8 cellular contexts compared by ENCODE assay signal in genomic region chr1:151327903-151328674, GRCh38. TPM values are rescaled to one million over a fixed set of nuclear protein-coding genes. Genes with fewer than 3 reads are reported as not detected.
A peak's percentile ranks its signal among the peaks of the same experiment; 100 is the strongest.
DNase-seq lines count a peak whose midpoint lies in the region; ATAC-seq and FAIRE-seq lines count a peak whose summit lies in the region.

No MANE protein-coding gene starts in this region.

- no peaks in the 10 kb centered on the region for H3K9me3 Mint-ChIP-seq in activated T-cell treated with anti-CD3 and anti-CD28 coated beads, Interleukin-2, amount 50 U/mL, for 24 hours
- H3K9me3 Mint-ChIP-seq in activated naive CD8-positive, alpha-beta T cell treated with anti-CD3 and anti-CD28 coated beads, Interleukin-2, amount 50 U/mL, for 24 hours = no peaks in the 10 kb centered on the region

- H3K4me1 ChIP-seq in HUES48 (ENCODE audit: control insufficient read depth, insufficient read depth, low read length) = peaks cover 9% of the 10 kb centered on the region; the same call in 1 of the 2 replicates
- peaks cover 0 to 4% of the 10 kb centered on the region in 2 donors for H3K4me1 ChIP-seq in small intestine (ENCODE audit: control insufficient read depth in 2 of 2, insufficient read depth in 1 of 2, low read depth in 1 of 2, low read length in 1 of 2)

- WGBS in small intestine, 3 donors = 10 to 18% (median 17%) methylated on average over 34 of the region's 34 CpGs

- ATAC-seq in activated naive CD8-positive, alpha-beta T cell treated with anti-CD3 and anti-CD28 coated beads, Interleukin-2, amount 50 U/mL, for 24 hours = peak; percentile 13

- H3K27me3 ChIP-seq in HUES48 (ENCODE audit: control insufficient read depth, insufficient read depth, low read length) = no peaks in the 10 kb centered on the region
- no peaks in the 10 kb centered on the region for H3K27me3 ChIP-seq in small intestine (ENCODE audit: control insufficient read depth in 2 of 2, insufficient read depth in 2 of 2, low read length in 2 of 2)

- H3K27ac ChIP-seq in HUES48 (ENCODE audit: low read depth, low read length) (peak overlapping the region; percentile 63), small intestine (ENCODE audit: low read depth in 1 of 2, low read length in 1 of 2) (peak overlapping the region; percentile 36 to 81)

- peak overlapping the region; percentile 52 for H3K9ac ChIP-seq in HUES48 (ENCODE audit: low read depth, low read length)

- peak overlapping the region; percentile 89 for H3K4me3 Mint-ChIP-seq in activated T-cell treated with anti-CD3 and anti-CD28 coated beads, Interleukin-2, amount 50 U/mL, for 24 hours
- H3K4me3 Mint-ChIP-seq in activated naive CD8-positive, alpha-beta T cell treated with anti-CD3 and anti-CD28 coated beads, Interleukin-2, amount 50 U/mL, for 24 hours = peak overlapping the region; percentile 93

- no peak for FAIRE-seq in small intestine (lab: Jason Lieb, UNC)

- peak overlapping the region; percentile 98 for H3K27ac Mint-ChIP-seq in activated T-cell treated with anti-CD3 and anti-CD28 coated beads, Interleukin-2, amount 50 U/mL, for 24 hours
- H3K27ac Mint-ChIP-seq in activated naive CD8-positive, alpha-beta T cell treated with anti-CD3 and anti-CD28 coated beads, Interleukin-2, amount 50 U/mL, for 24 hours = peak overlapping the region; percentile 97

- H3K27me3 Mint-ChIP-seq in activated T-cell treated with anti-CD3 and anti-CD28 coated beads, Interleukin-2, amount 50 U/mL, for 24 hours = no peaks in the 10 kb centered on the region
- no peaks in the 10 kb centered on the region for H3K27me3 Mint-ChIP-seq in activated naive CD8-positive, alpha-beta T cell treated with anti-CD3 and anti-CD28 coated beads, Interleukin-2, amount 50 U/mL, for 24 hours

- no peaks in the 10 kb centered on the region for H3K9me3 ChIP-seq in HUES48 (ENCODE audit: control insufficient read depth, insufficient read depth, low read length)
- H3K9me3 ChIP-seq in small intestine (ENCODE audit: control insufficient read depth, low read depth) = no peaks in the 10 kb centered on the region

- H3K36me3 ChIP-seq in HUES48 (ENCODE audit: control insufficient read depth, insufficient read depth, low read length) (peaks cover 11% of the 10 kb centered on the region), small intestine (ENCODE audit: control insufficient read depth in 2 of 2, insufficient read depth in 2 of 2, low read length in 2 of 2) (peaks cover 0 to 4% of the 10 kb centered on the region in 2 donors)

- peak overlapping the region; percentile 71 for H3K4me3 ChIP-seq in HUES48 (ENCODE audit: low read depth, low read length)
- peak overlapping the region; percentile 68 for H3K4me3 ChIP-seq in iPS-11a (ENCODE audit: low read depth, low read length)
- H3K4me3 ChIP-seq in small intestine (ENCODE audit: low read depth in 1 of 2, low read length in 2 of 2) = peak overlapping the region; percentile 86 to 87

- peaks cover 34% of the 10 kb centered on the region for H3K4me1 Mint-ChIP-seq in activated T-cell treated with anti-CD3 and anti-CD28 coated beads, Interleukin-2, amount 50 U/mL, for 24 hours (ENCODE audit: low read depth)
- peaks cover 36% of the 10 kb centered on the region for H3K4me1 Mint-ChIP-seq in activated naive CD8-positive, alpha-beta T cell treated with anti-CD3 and anti-CD28 coated beads, Interleukin-2, amount 50 U/mL, for 24 hours

- peaks cover 42% of the 10 kb centered on the region for H3K36me3 Mint-ChIP-seq in activated T-cell treated with anti-CD3 and anti-CD28 coated beads, Interleukin-2, amount 50 U/mL, for 24 hours (ENCODE audit: low read depth)
- peaks cover 9% of the 10 kb centered on the region for H3K36me3 Mint-ChIP-seq in activated naive CD8-positive, alpha-beta T cell treated with anti-CD3 and anti-CD28 coated beads, Interleukin-2, amount 50 U/mL, for 24 hours (ENCODE audit: low read depth)

- no peak for DNase-seq in activated T-cell treated with anti-CD3 and anti-CD28 coated beads, Interleukin-2, amount 50 U/mL, for 24 hours
- DNase-seq in activated T-cell treated with anti-CD3 and anti-CD28 coated beads for 4 hours = no peak
- peak; percentile 12 for DNase-seq in activated naive CD8-positive, alpha-beta T cell treated with anti-CD3 and anti-CD28 coated beads, Interleukin-2, amount 50 U/mL, for 24 hours
- DNase-seq in small intestine = peak; percentile 31
- DNase-seq in stimulated activated CD4-positive, alpha-beta T cell treated with anti-CD3 and anti-CD28 coated beads, Interleukin-4, amount 100 ng/mL, for 24 hours = no peak
- DNase-seq in hippocampal formation (lab: John Stamatoyannopoulos, UW) = no peak

RNA-seq across cellular contexts. Expression of gene PI4KB, which starts 0.9 kb away (rescaled TPM):
- polyA plus RNA-seq in small intestine = 10 to 100 TPM; 30.3 to 35.1 (median 32.5) TPM

RNA-seq across cellular contexts. Expression of gene RFX5, which starts 19.0 kb away (rescaled TPM):
- polyA plus RNA-seq in small intestine = 10 to 100 TPM; 12.4 to 30.7 (median 21.0) TPM

RNA-seq across cellular contexts. Expression of gene SELENBP1, which starts 44.4 kb away (rescaled TPM):
- polyA plus RNA-seq in small intestine = 100 to 1,000 TPM in 2 of 3 donors, 10 to 100 TPM in 1; 83.7 to 302 (median 175) TPM

RNA-seq across cellular contexts. Expression of gene ZNF687, which starts 46.0 kb away (rescaled TPM):
- 10 to 100 TPM; 12.2 to 13.4 (median 12.3) TPM for polyA plus RNA-seq in small intestine

Comparison
In these comparisons a context has a peak if more than half of its experiments do, and no peak if none do; other contexts are left out.
1. DNase-seq: peak in activated naive CD8-positive, alpha-beta T cell treated with anti-CD3 and anti-CD28 coated beads, Interleukin-2, amount 50 U/mL, for 24 hours (single experiment) and small intestine (single experiment); none in activated T-cell treated with anti-CD3 and anti-CD28 coated beads, Interleukin-2, amount 50 U/mL, for 24 hours (single experiment), activated T-cell treated with anti-CD3 and anti-CD28 coated beads for 4 hours (single experiment), stimulated activated CD4-positive, alpha-beta T cell treated with anti-CD3 and anti-CD28 coated beads, Interleukin-4, amount 100 ng/mL, for 24 hours (single experiment) and hippocampal formation (0 of 2).
2. Peak in every context shown above with its lines, with median percentiles within 50 percentile points of each other: H3K4me3 ChIP-seq.